In the genomic region with DNA sequence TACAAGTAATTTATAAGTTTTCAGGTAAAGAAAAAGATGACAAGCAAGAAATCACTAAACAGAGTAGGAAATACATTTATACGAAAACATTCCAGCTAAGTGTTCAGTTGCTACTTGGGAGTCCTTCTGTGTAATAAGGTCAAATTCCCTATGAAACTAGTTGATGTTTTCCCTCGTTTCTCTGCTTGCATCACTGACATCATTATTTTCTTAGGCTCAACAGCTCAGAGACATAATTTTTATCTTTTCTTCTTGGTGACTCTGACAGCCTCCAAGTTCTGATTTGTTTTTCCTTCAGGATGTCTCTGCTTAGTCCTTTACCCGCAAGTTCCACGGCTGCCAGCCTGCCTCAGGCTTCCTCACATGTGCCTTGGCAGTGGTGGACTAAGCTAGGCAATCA, we compare ENCODE assay signal across 23 cellular contexts.
"Had no signal": no experiment of that assay in that cellular context is flagged by ENCODE, and none has a peak within 500 bp of the region (broad histone marks: within the 10 kb centered on the region; RNA-seq: fewer than 3 reads in every experiment).

No MANE protein-coding gene starts in this region.

- H3K4me3 Mint-ChIP-seq: activated naive CD4-positive, alpha-beta T cell treated with anti-CD3 and anti-CD28 coated beads, Interleukin-2, amount 10 ng/mL, durations not matched to agents 7 days and 5 days; activated T-cell treated with anti-CD3 and anti-CD28 coated beads, Interleukin-2, amount 50 U/mL, for 72 hours; memory B cell; natural killer cell treated with Interleukin-12 subunit alpha and Interleukin-12 subunit beta and Interleukin-15 and Interleukin-18, amount 100 ng/mL, for 72 hours had no signal

- H3K4me3 ChIP-seq: gastrocnemius medialis, pancreas, psoas muscle, right atrium auricular region, thyroid gland had no signal

- DNase-seq: activated CD4-positive, alpha-beta T cell treated with anti-CD3 and anti-CD28 coated beads for 4 hours; activated CD4-positive, alpha-beta T cell treated with anti-CD3 and anti-CD28 coated beads, Interleukin-2, amount 50 U/mL, for 48 hours; activated CD4-positive, CD25-positive, alpha-beta regulatory T cell; activated effector memory CD4-positive, alpha-beta T cell treated with Interleukin-2 at 50 U/mL for 16 hours; activated naive CD4-positive, alpha-beta T cell treated with anti-CD3 and anti-CD28 coated beads, Interleukin-2, amount 10 ng/mL, durations not matched to agents 7 days and 5 days; activated T-cell treated with anti-CD3 and anti-CD28 coated beads, Interleukin-2, amount 50 U/mL, for 72 hours; amygdala; cerebellar nuclear complex; erythroblast; gastrocnemius medialis; hippocampal formation; left cardiac atrium; pancreas; psoas muscle; stimulated activated CD4-positive, alpha-beta T cell treated with anti-CD3 and anti-CD28 coated beads, Interleukin-4, amount 100 ng/mL, for 24 hours; stimulated activated naive CD4-positive, alpha-beta T cell treated with Interleukin-2 at 50 U/mL for 16 hours; T1000; thyroid gland had no signal

- H3K27me3 ChIP-seq: gastrocnemius medialis, pancreas, right atrium auricular region, thyroid gland had no signal

- H3K27ac Mint-ChIP-seq: activated naive CD4-positive, alpha-beta T cell treated with anti-CD3 and anti-CD28 coated beads, Interleukin-2, amount 10 ng/mL, durations not matched to agents 7 days and 5 days; activated T-cell treated with anti-CD3 and anti-CD28 coated beads, Interleukin-2, amount 50 U/mL, for 72 hours; memory B cell; natural killer cell treated with Interleukin-12 subunit alpha and Interleukin-12 subunit beta and Interleukin-15 and Interleukin-18, amount 100 ng/mL, for 72 hours had no signal

- H3K9me3 ChIP-seq: gastrocnemius medialis, neutrophil, pancreas, psoas muscle, right atrium auricular region, thyroid gland had no signal

- FAIRE-seq: endometrium, pancreas had no signal

- H3K9me3 Mint-ChIP-seq: activated naive CD4-positive, alpha-beta T cell treated with anti-CD3 and anti-CD28 coated beads, Interleukin-2, amount 10 ng/mL, durations not matched to agents 7 days and 5 days; activated T-cell treated with anti-CD3 and anti-CD28 coated beads, Interleukin-2, amount 50 U/mL, for 72 hours; memory B cell; natural killer cell treated with Interleukin-12 subunit alpha and Interleukin-12 subunit beta and Interleukin-15 and Interleukin-18, amount 100 ng/mL, for 72 hours had no signal

- H3K36me3 Mint-ChIP-seq: activated naive CD4-positive, alpha-beta T cell treated with anti-CD3 and anti-CD28 coated beads, Interleukin-2, amount 10 ng/mL, durations not matched to agents 7 days and 5 days; memory B cell; natural killer cell treated with Interleukin-12 subunit alpha and Interleukin-12 subunit beta and Interleukin-15 and Interleukin-18, amount 100 ng/mL, for 72 hours had no signal

- H3K36me3 ChIP-seq: gastrocnemius medialis, neutrophil, pancreas, right atrium auricular region, thyroid gland had no signal

- H3K4me1 ChIP-seq: right atrium auricular region, thyroid gland had no signal

- H3K27ac ChIP-seq: gastrocnemius medialis, neutrophil, pancreas, psoas muscle, right atrium auricular region, thyroid gland had no signal

- ATAC-seq: gastrocnemius medialis; natural killer cell treated with Interleukin-12 subunit alpha and Interleukin-12 subunit beta and Interleukin-15 and Interleukin-18, amount 100 ng/mL, for 72 hours; pancreas had no signal
